Comparison of ENCODE assay signal across 21 cellular contexts in genomic region chr11:126410649-126411048, GRCh38. TPM values are rescaled to one million over a fixed set of nuclear protein-coding genes. Genes with fewer than 3 reads are reported as not detected.
A peak's percentile ranks its signal among the peaks of the same experiment; 100 is the strongest.
DNase-seq lines count a peak whose midpoint lies in the region; ATAC-seq, FAIRE-seq and TF ChIP-seq lines count a peak whose summit lies in the region.
"Had no signal": no experiment of that assay in that cellular context is flagged by ENCODE, and none has a peak within 500 bp of the region (broad histone marks: within the 10 kb centered on the region; RNA-seq: fewer than 3 reads in every experiment).

No MANE protein-coding gene starts in this region.

- dilution Hi-C loops in IMR-90 (cut with HindIII; ENCODE audit: low sequenced_read_pairs, unreplicated experiment): no loop called here

- no peak overlapping the region for H4K5ac ChIP-seq in IMR-90 (ENCODE audit: low read depth, low read length)

- TF ChIP-seq CTCF in IMR-90 (conservative IDR thresholded peaks at IDR 0.05; ENCODE audit: low read depth, low read length) (no peak), dorsolateral prefrontal cortex (IDR thresholded peaks at IDR 0.05 in 54 of 56, conservative IDR thresholded peaks at IDR 0.05 in 2 of 56; ENCODE audit: low read depth in 1 of 56, partially characterized antibody in 56 of 56) (no peak), kidney (IDR thresholded peaks at IDR 0.05; ENCODE audit: borderline replicate concordance, extremely low read depth, insufficient read depth) (no peak), stomach (IDR thresholded peaks at IDR 0.05) (no peak), HFFc6 (IDR thresholded peaks at IDR 0.05) (no peak)

- POLR2A ChIA-PET in IMR-90 (lab: Charles Lee; ENCODE audit: unreplicated experiment): no interaction called here

- no peak overlapping the region for H2BK15ac ChIP-seq in IMR-90 (ENCODE audit: low read depth, low read length)

- H3K9me3 Mint-ChIP-seq in HFFc6: no peaks in the 10 kb centered on the region
- H3K9me3 Mint-ChIP-seq: endodermal cell; H9; natural killer cell treated with Interleukin-12 subunit alpha and Interleukin-12 subunit beta and Interleukin-15 and Interleukin-18, amount 100 ng/mL, for 72 hours had no signal

- H3K27ac ChIP-seq in IMR-90 (ENCODE audit: insufficient read depth, low read length) (no peak overlapping the region), dorsolateral prefrontal cortex (peak overlapping the region in 56 of 59 donors; percentile 0 to 95 (median 70)), kidney (ENCODE audit: low read depth in 2 of 2, low read length in 2 of 2) (no peak overlapping the region), stomach (peak overlapping the region in 4 of 5 donors; percentile 29 to 56 (median 42))

- TF ChIP-seq EP300 in stomach (IDR thresholded peaks at IDR 0.05): no peak

- no peak overlapping the region for H2AK9ac ChIP-seq in IMR-90 (replicated peaks; ENCODE audit: low read depth, low read length, poor library complexity)

- TF ChIP-seq RAD21 in IMR-90 (IDR thresholded peaks at IDR 0.05; ENCODE audit: low read length): no peak

- no peaks in the 10 kb centered on the region; a peak in 1 of 4 replicates for H3K79me1 ChIP-seq in IMR-90 (ENCODE audit: low read depth in 1 of 2, low read length in 2 of 2)

- peaks cover 23% of the 10 kb centered on the region for H3K36me3 Mint-ChIP-seq in HFFc6 (ENCODE audit: low read depth)

- H3K4me3 Mint-ChIP-seq in HFFc6: no peak overlapping the region
- H3K4me3 Mint-ChIP-seq: B cell; brain; endodermal cell; H9; natural killer cell treated with Interleukin-12 subunit alpha and Interleukin-12 subunit beta and Interleukin-15 and Interleukin-18, amount 100 ng/mL, for 72 hours had no signal

- H2BK5ac ChIP-seq in IMR-90 (ENCODE audit: low read depth, low read length, poor library complexity, severe bottlenecking): no peak overlapping the region

- no peak overlapping the region for H3K18ac ChIP-seq in IMR-90 (ENCODE audit: low read depth, low read length)

- no peaks in the 10 kb centered on the region; the same call in 1 of the 2 replicates for H3K27me3 Mint-ChIP-seq in HFFc6 (ENCODE audit: insufficient read depth)
- H3K27me3 Mint-ChIP-seq: B cell; brain; natural killer cell treated with Interleukin-12 subunit alpha and Interleukin-12 subunit beta and Interleukin-15 and Interleukin-18, amount 100 ng/mL, for 72 hours had no signal

- peaks cover 7% of the 10 kb centered on the region for H3K4me1 Mint-ChIP-seq in HFFc6 (ENCODE audit: low read depth)

- H2AK5ac ChIP-seq in IMR-90 (ENCODE audit: low read depth, low read length): no peak overlapping the region

- no peak overlapping the region for H3K14ac ChIP-seq in IMR-90 (replicated peaks; ENCODE audit: low read depth, low read length)

- H3K9me3 ChIP-seq in IMR-90 (ENCODE audit: control insufficient read depth, insufficient read depth, low read length) (no peaks in the 10 kb centered on the region), kidney (ENCODE audit: control insufficient read depth in 1 of 2, low read length in 2 of 2) (no peaks in the 10 kb centered on the region), stomach (no peaks in the 10 kb centered on the region)

- no peak overlapping the region; the same call in 1 of the 2 replicates for H3K23ac ChIP-seq in IMR-90 (ENCODE audit: low read depth, low read length)

- H3K36me3 ChIP-seq in IMR-90 (ENCODE audit: control insufficient read depth, insufficient read depth, low read length) (peaks cover 19% of the 10 kb centered on the region; the same call in 1 of the 2 replicates), kidney (ENCODE audit: control insufficient read depth in 1 of 2, insufficient read depth in 2 of 2, low read length in 2 of 2) (peaks cover 4 to 11% of the 10 kb centered on the region in 2 donors), stomach (peaks cover 10 to 46% (median 39%) of the 10 kb centered on the region in 4 donors)

- H3K9me1 ChIP-seq in IMR-90 (ENCODE audit: insufficient read depth, low read length): peaks cover 6% of the 10 kb centered on the region

- H3K4me2 ChIP-seq in IMR-90 (ENCODE audit: low read depth, low read length): no peak overlapping the region

- H3K56ac ChIP-seq in IMR-90 (ENCODE audit: extremely low read depth, insufficient read depth, low read length): no peak overlapping the region

- no peak overlapping the region for H3K9ac ChIP-seq in IMR-90 (ENCODE audit: low read depth, low read length)
- no peak overlapping the region for H3K9ac ChIP-seq in kidney (ENCODE audit: low read length in 2 of 2)

- H3K4me3 ChIP-seq in IMR-90 (ENCODE audit: insufficient read depth, low read depth, low read length): no peak overlapping the region
- no peak overlapping the region for H3K4me3 ChIP-seq in dorsolateral prefrontal cortex
- H3K4me3 ChIP-seq in kidney (ENCODE audit: low read length in 2 of 2): no peak overlapping the region
- H3K4me3 ChIP-seq in stomach: no peak overlapping the region
- H3K4me3 ChIP-seq: K562 had no signal

- no peak for FAIRE-seq in kidney (lab: Jason Lieb, UNC)
- FAIRE-seq: K562 had no signal

- BruUV-seq in IMR-90 (replicated peaks; lab: Mats Ljungman, UMichigan): no TSS peak

- peak; percentile 80 for ATAC-seq in IMR-90 (ENCODE audit: low read depth)
- ATAC-seq: K562; natural killer cell treated with Interleukin-12 subunit alpha and Interleukin-12 subunit beta and Interleukin-15 and Interleukin-18, amount 100 ng/mL, for 72 hours; SK-N-SH treated with all-trans-retinoic acid at 6 μM for 48 hours had no signal

- no peak overlapping the region for H2BK120ac ChIP-seq in IMR-90 (ENCODE audit: low read depth, low read length)

- CTCF ChIA-PET in IMR-90 (lab: Yijun Ruan, JAX): no interaction called here

- no peak overlapping the region for H4K91ac ChIP-seq in IMR-90 (ENCODE audit: insufficient read depth, low read depth, low read length)

- WGBS in IMR-90 (ENCODE audit: extremely low coverage in 2 of 2, insufficient read length in 1 of 2), 2 experiments: 66% methylated on average over 2 of the region's 6 CpGs; no CpG with 5 or more reads in 1 of the 2 experiments
- 39 to 57% (median 52%) methylated on average over 6 of the region's 6 CpGs for WGBS in stomach, 5 donors

- intact Hi-C loops in IMR-90 (cut with micrococcal nuclease) (no loop called here), dorsolateral prefrontal cortex (cut with DNase I) (no loop called here), kidney (cut with DNase I) (no loop called here), stomach (cut with DNase I; ENCODE audit: low total_unique reads) (loop anchor here (10.0 kb wide), 1 partner anchor 96 kb away; no protein-coding TSS in a partner anchor)

- H3K4ac ChIP-seq in IMR-90 (ENCODE audit: low read depth, low read length): no peak overlapping the region

- H2AFZ ChIP-seq in IMR-90 (replicated peaks; ENCODE audit: low read length, poor library complexity): no peak overlapping the region

- in situ Hi-C loops in IMR-90 (cut with MboI; ENCODE audit: low sequenced_read_pairs): loop anchor here (10.0 kb wide), 1 partner anchor 96 kb away; no protein-coding TSS in a partner anchor

- DNase-seq in IMR-90: peak; percentile 22
- no peak for DNase-seq in dorsolateral prefrontal cortex
- DNase-seq in kidney: peak; percentile 37
- DNase-seq in stomach: no peak
- no peak for DNase-seq in stimulated activated CD4-positive, alpha-beta T cell treated with anti-CD3 and anti-CD28 coated beads, Interleukin-2, amount 100 ng/mL, for 24 hours
- DNase-seq in HFFc6: no peak
- no peak for DNase-seq in NCI-H1436 treated with DMSO at 0.1 percent for 48 hours (lab: John Stamatoyannopoulos, UW)
- no peak for DNase-seq in effector CD4-positive, alpha-beta T cell
- DNase-seq: activated gamma-delta T cell treated with Interleukin-2 at 50 U/mL for 16 hours; endodermal cell; H9; kidney glomerular epithelial cell; NCI-H1105; NCI-H446 treated with DMSO at 0.1 percent for 48 hours; OCI-M1; stimulated activated naive CD4-positive, alpha-beta T cell treated with Interleukin-2 at 50 U/mL for 16 hours had no signal

- H3K27me3 ChIP-seq in IMR-90 (ENCODE audit: control insufficient read depth, insufficient read depth, low read length) (no peaks in the 10 kb centered on the region), dorsolateral prefrontal cortex (no peaks in the 10 kb centered on the region), stomach (no peaks in the 10 kb centered on the region)

- no peak for TF ChIP-seq POLR2A in IMR-90 (IDR thresholded peaks at IDR 0.05; ENCODE audit: low read depth, low read length)
- no peak for TF ChIP-seq POLR2A in stomach (IDR thresholded peaks at IDR 0.05)

- no peak overlapping the region for H4K8ac ChIP-seq in IMR-90 (ENCODE audit: low read depth in 2 of 2, low read length in 2 of 2)

- peaks cover 10% of the 10 kb centered on the region; the same call in 1 of the 2 replicates for H3K4me1 ChIP-seq in IMR-90 (ENCODE audit: control insufficient read depth, insufficient read depth, low read length)
- H3K4me1 ChIP-seq in kidney (ENCODE audit: control insufficient read depth in 1 of 2, insufficient read depth in 1 of 2, low read depth in 1 of 2, low read length in 2 of 2): peaks cover 0 to 7% of the 10 kb centered on the region in 2 donors
- H3K4me1 ChIP-seq in stomach: peaks cover 4 to 42% (median 25%) of the 10 kb centered on the region in 4 donors

- no peak overlapping the region for H3K27ac Mint-ChIP-seq in HFFc6
- H3K27ac Mint-ChIP-seq: B cell, endodermal cell had no signal

- no peaks in the 10 kb centered on the region; the same call in 1 of the 2 replicates for H4K20me1 ChIP-seq in IMR-90 (ENCODE audit: insufficient read depth, low read length)

- H2BK20ac ChIP-seq in IMR-90 (ENCODE audit: low read depth, low read length): no peak overlapping the region

TF ChIP-seq in IMR-90, 13 proteins besides CTCF, POLR2A, EP300 and RAD21 (continues in another document):
- TF ChIP-seq MXI1 (IDR thresholded peaks at IDR 0.05; ENCODE audit: borderline replicate concordance, low read depth, low read length): no peak
- no peak for TF ChIP-seq NFE2L2 (IDR thresholded peaks at IDR 0.05; ENCODE audit: low read depth, low read length)

RNA-seq across cellular contexts. Expression of gene ST3GAL4, which starts 55.2 kb away (rescaled TPM):
- total RNA-seq in IMR-90 (2012; rRNA removed) (12.5 and 17.0 TPM in 2 replicates), dorsolateral prefrontal cortex (10 to 100 TPM; 19.8 to 70.4 (median 32.7) TPM), kidney (27.4 TPM), stomach (10 to 100 TPM in 3 of 5 donors, 1 to 10 TPM in 1, not detected in 1; 9.9 to 31.0 (median 18.4) TPM)
- polyA plus RNA-seq in IMR-90 (2012; rRNA removed) (18.3 and 19.7 TPM in 2 replicates), kidney (ENCODE audit: insufficient read depth, low read depth, low replicate concordance) (72.8 TPM), stomach (10 to 100 TPM; 12.5 to 26.0 (median 15.7) TPM)
- 19.6 and 25.9 TPM in 2 replicates for polyA plus RNA-seq in IMR-90 (2012; cell fraction: cytosol; rRNA removed)
- 12.5 and 20.7 TPM in 2 replicates for polyA plus RNA-seq in IMR-90 (2012; cell fraction: nucleus; rRNA removed; ENCODE audit: low replicate concordance)
- 10 to 100 TPM; 25.9 to 34.6 (median 30.0) TPM for total RNA-seq in HFFc6 (2021; fragmentation: NEBNext Ultra II Directional; extraction: Animal tissue kit (Norgen Biotek cat#: 25700))

Comparison
In these comparisons a context has a peak if more than half of its experiments do, and no peak if none do; other contexts are left out.
1. DNase-seq: peak in IMR-90 (single experiment) and kidney (single experiment); none in dorsolateral prefrontal cortex (0 of 10), stomach (single experiment), stimulated activated CD4-positive, alpha-beta T cell treated with anti-CD3 and anti-CD28 coated beads, Interleukin-2, amount 100 ng/mL, for 24 hours (0 of 2), HFFc6 (single experiment), NCI-H1436 treated with DMSO at 0.1 percent for 48 hours (single experiment) and effector CD4-positive, alpha-beta T cell (single experiment).
2. H3K27ac ChIP-seq: peak in dorsolateral prefrontal cortex (56 of 59) and stomach (4 of 5); none in IMR-90 (single experiment) and kidney (0 of 2).